1 cellular context compared by ENCODE assay signal in genomic region chr1:60073605-60074278, GRCh38.
TF ChIP-seq lines count a peak whose summit lies in the region.

TSS of gene C1orf87 (minus strand) at chr1:60073770. CDS start at chr1:60072643, 1,127 bp downstream.

TF ChIP-seq in GM23338, 12 proteins besides CTCF, POLR2A, EP300 and RAD21 (continued from another document):
- no peak for TF ChIP-seq ZNF462 (CRISPR knock-in tag; IDR thresholded peaks at IDR 0.05)
